In genomic region chr1:197614916-197615692, GRCh38 we compare ENCODE assay signal across 8 cellular contexts.
A peak's percentile ranks its signal among the peaks of the same experiment; 100 is the strongest.
DNase-seq lines count a peak whose midpoint lies in the region; ATAC-seq, FAIRE-seq and TF ChIP-seq lines count a peak whose summit lies in the region.

No MANE protein-coding gene starts in this region.

- in situ Hi-C loops in astrocyte of the spinal cord (cut with HindIII; ENCODE audit: low sequenced_read_pairs), result no loop called here

- H3K36me3 ChIP-seq in kidney (ENCODE audit: control insufficient read depth in 1 of 2, insufficient read depth in 2 of 2, low read length in 2 of 2) (peaks cover 0 to 2% of the 10 kb centered on the region in 2 donors), testis (ENCODE audit: low read depth, missing control alignments) (no peaks in the 10 kb centered on the region)

- TF ChIP-seq POLR2A in testis (IDR thresholded peaks at IDR 0.05), result no peak

- no peak overlapping the region for H3K9ac ChIP-seq in kidney (ENCODE audit: low read length in 2 of 2)

- peak; percentile 22 for DNase-seq in COLO829 (ENCODE audit: low spot score)
- DNase-seq in NOMO-1 treated with DMSO at 0.1 percent for 48 hours (lab: John Stamatoyannopoulos, UW; ENCODE audit: unreplicated experiment), result peak; percentile 27
- peak; percentile 48 for DNase-seq in astrocyte of the spinal cord (ENCODE audit: low read depth, low spot score)
- DNase-seq in kidney, result no peak
- peak; percentile 38 for DNase-seq in testis

- H3K4me1 ChIP-seq in kidney (ENCODE audit: control insufficient read depth in 1 of 2, insufficient read depth in 1 of 2, low read depth in 1 of 2, low read length in 2 of 2) (no peaks in the 10 kb centered on the region), testis (no peaks in the 10 kb centered on the region)

- H3K4me3 ChIP-seq in astrocyte of the spinal cord (ENCODE audit: low read depth, low read length) (no peak overlapping the region), kidney (ENCODE audit: low read length in 2 of 2) (no peak overlapping the region), testis (no peak overlapping the region)

- intact Hi-C loops in kidney (cut with DNase I), result loop anchor here (5.0 kb wide), 1 partner anchor 257 kb away; no protein-coding TSS in a partner anchor
- intact Hi-C loops in testis (cut with DNase I; ENCODE audit: low total_unique reads), result no loop called here

- peak; percentile 46 for FAIRE-seq in kidney (lab: Jason Lieb, UNC)

- TF ChIP-seq CTCF in astrocyte of the spinal cord (IDR thresholded peaks at IDR 0.05; ENCODE audit: low read depth, low read length) (peak; percentile 76), kidney (IDR thresholded peaks at IDR 0.05; ENCODE audit: borderline replicate concordance, extremely low read depth, insufficient read depth) (peak; percentile 49), testis (IDR thresholded peaks at IDR 0.05) (peak in 2 of 3 experiments; percentile 25 to 40)

- H3K27ac ChIP-seq in kidney (ENCODE audit: low read depth in 2 of 2, low read length in 2 of 2), result no peak overlapping the region
- H3K27ac ChIP-seq in testis, result no peak overlapping the region

- ATAC-seq in GM18858 (IDR thresholded peaks at IDR 0.05; ENCODE audit: unreplicated experiment) (peak; percentile 54), HG03280 (IDR thresholded peaks at IDR 0.05; ENCODE audit: unreplicated experiment) (peak; percentile 68), GM21717 (IDR thresholded peaks at IDR 0.05; ENCODE audit: unreplicated experiment) (no peak)

- H3K9me3 ChIP-seq in kidney (ENCODE audit: control insufficient read depth in 1 of 2, low read length in 2 of 2) (no peaks in the 10 kb centered on the region), testis (no peaks in the 10 kb centered on the region)

- WGBS in testis, 2 donors, result 59 to 70% methylated on average over 3 of the region's 3 CpGs

- H3K27me3 ChIP-seq in testis, result no peaks in the 10 kb centered on the region
